Comparison of ENCODE assay signal across 3 cellular contexts in genomic region chr6:91637217-91637616, GRCh38.
TF ChIP-seq lines count a peak whose summit lies in the region.

No MANE protein-coding gene starts in this region.

TF ChIP-seq in HepG2, 621 proteins besides CTCF, POLR2A, EP300 and RAD21 (continued from another document):
- no peak for TF ChIP-seq FOXA1 (IDR thresholded peaks at IDR 0.05)
- no peak for TF ChIP-seq FOXA1 (CRISPR knock-in tag; IDR thresholded peaks at IDR 0.05)
- TF ChIP-seq NFE2L2 (IDR thresholded peaks at IDR 0.05; ENCODE audit: low read length), result peak; percentile 77
TF ChIP-seq in HepG2: peak in this region for 1.

TF ChIP-seq in A549, 52 proteins besides CTCF, POLR2A, EP300 and RAD21:
- TF ChIP-seq MAX (IDR thresholded peaks at IDR 0.05) (no peak), NFE2L2 (conservative IDR thresholded peaks at IDR 0.05; ENCODE audit: low read length) (peak; percentile 78), SREBF2 (IDR thresholded peaks at IDR 0.05) (no peak), CBX8 (IDR thresholded peaks at IDR 0.05) (no peak), CHD2 (IDR thresholded peaks at IDR 0.05; ENCODE audit: low read length, partially characterized antibody) (no peak), JUNB (IDR thresholded peaks at IDR 0.05) (no peak), SMC3 (IDR thresholded peaks at IDR 0.05) (no peak)
- TF ChIP-seq, protein P1, sequence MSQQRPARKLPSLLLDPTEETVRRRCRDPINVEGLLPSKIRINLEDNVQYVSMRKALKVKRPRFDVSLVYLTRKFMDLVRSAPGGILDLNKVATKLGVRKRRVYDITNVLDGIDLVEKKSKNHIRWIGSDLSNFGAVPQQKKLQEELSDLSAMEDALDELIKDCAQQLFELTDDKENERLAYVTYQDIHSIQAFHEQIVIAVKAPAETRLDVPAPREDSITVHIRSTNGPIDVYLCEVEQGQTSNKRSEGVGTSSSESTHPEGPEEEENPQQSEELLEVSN (IDR thresholded peaks at IDR 0.05; ENCODE audit: borderline replicate concordance, low read depth), result no peak

TF ChIP-seq in IMR-90, 13 proteins besides CTCF, POLR2A, EP300 and RAD21 (continued from another document):
- TF ChIP-seq, protein P2, sequence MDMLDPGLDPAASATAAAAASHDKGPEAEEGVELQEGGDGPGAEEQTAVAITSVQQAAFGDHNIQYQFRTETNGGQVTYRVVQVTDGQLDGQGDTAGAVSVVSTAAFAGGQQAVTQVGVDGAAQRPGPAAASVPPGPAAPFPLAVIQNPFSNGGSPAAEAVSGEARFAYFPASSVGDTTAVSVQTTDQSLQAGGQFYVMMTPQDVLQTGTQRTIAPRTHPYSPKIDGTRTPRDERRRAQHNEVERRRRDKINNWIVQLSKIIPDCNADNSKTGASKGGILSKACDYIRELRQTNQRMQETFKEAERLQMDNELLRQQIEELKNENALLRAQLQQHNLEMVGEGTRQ (IDR thresholded peaks at IDR 0.05; ENCODE audit: low read depth, low read length), result no peak
